Comparison of ENCODE assay signal across 12 cellular contexts in genomic region chr5:68086857-68087256, GRCh38.
A peak's percentile ranks its signal among the peaks of the same experiment; 100 is the strongest.
DNase-seq lines count a peak whose midpoint lies in the region; ATAC-seq and TF ChIP-seq lines count a peak whose summit lies in the region.
"Had no signal": no experiment of that assay in that cellular context is flagged by ENCODE, and none has a peak within 500 bp of the region (broad histone marks: within the 10 kb centered on the region; RNA-seq: fewer than 3 reads in every experiment).

No MANE protein-coding gene starts in this region.

- no peak overlapping the region for H3K4me3 ChIP-seq in AG04449 (ENCODE audit: low read depth, low read length)
- H3K4me3 ChIP-seq in SK-N-SH (ENCODE audit: low read depth in 2 of 2, low read length in 1 of 2): no peak overlapping the region
- no peak overlapping the region for H3K4me3 ChIP-seq in fibroblast of the aortic adventitia (ENCODE audit: low read depth, low read length)
- H3K4me3 ChIP-seq in breast epithelium: no peak overlapping the region

- H3K4me1 ChIP-seq in SK-N-SH (ENCODE audit: control insufficient read depth in 1 of 2, insufficient read depth in 2 of 2, low read depth in 1 of 2, low read length in 1 of 2) (no peaks in the 10 kb centered on the region), breast epithelium (no peaks in the 10 kb centered on the region)

- no peak overlapping the region for H3K9ac ChIP-seq in SK-N-SH

- no peak for TF ChIP-seq POLR2A in breast epithelium (IDR thresholded peaks at IDR 0.05)

- H3F3A ChIP-seq in SK-N-SH (replicated peaks; ENCODE audit: insufficient read depth): no peaks in the 10 kb centered on the region

- 64% methylated on average over 7 of the region's 7 CpGs for WGBS in SK-N-SH (ENCODE audit: low lambda C conversion rate)

- POLR2A ChIA-PET in AG04449 (lab: Yijun Ruan, JAX): no interaction called here
- POLR2A ChIA-PET in SK-N-SH (lab: Yijun Ruan, JAX): no interaction called here

- TF ChIP-seq CTCF in AG04449 (IDR thresholded peaks at IDR 0.05; ENCODE audit: insufficient read depth, low read length, missing control alignments): no peak
- no peak for TF ChIP-seq CTCF in SK-N-SH (IDR thresholded peaks at IDR 0.05)
- no peak for TF ChIP-seq CTCF in fibroblast of the aortic adventitia (IDR thresholded peaks at IDR 0.05; ENCODE audit: insufficient read depth, low read length)
- no peak for TF ChIP-seq CTCF in breast epithelium (IDR thresholded peaks at IDR 0.05)

- H3K4me2 ChIP-seq in SK-N-SH: no peak overlapping the region

- no peak overlapping the region for H2AFZ ChIP-seq in SK-N-SH (ENCODE audit: low read depth)

- no peak for TF ChIP-seq RAD21 in SK-N-SH (IDR thresholded peaks at IDR 0.05; ENCODE audit: low read length)

- H3K27ac ChIP-seq in SK-N-SH (ENCODE audit: low read depth in 2 of 2, low read length in 1 of 2): no peak overlapping the region
- no peak overlapping the region for H3K27ac ChIP-seq in breast epithelium

- CTCF ChIA-PET in AG04449 (lab: Yijun Ruan, JAX): interaction anchor here (1.0 to 1.6 kb wide), 2 partner anchors 10 to 40 kb away, joined by 3 read pairs; no protein-coding TSS in a partner anchor
- CTCF ChIA-PET in SK-N-SH (lab: Yijun Ruan, JAX): no interaction called here

- H3K27me3 ChIP-seq in SK-N-SH (ENCODE audit: insufficient read depth) (no peaks in the 10 kb centered on the region), breast epithelium (no peaks in the 10 kb centered on the region)

- H4K20me1 ChIP-seq in SK-N-SH (ENCODE audit: insufficient read depth): no peaks in the 10 kb centered on the region

- H3K36me3 ChIP-seq in SK-N-SH (replicated peaks in 1 of 2; ENCODE audit: control insufficient read depth in 1 of 2, insufficient read depth in 2 of 2, low read length in 1 of 2): no peaks in the 10 kb centered on the region
- no peaks in the 10 kb centered on the region for H3K36me3 ChIP-seq in breast epithelium

- no peaks in the 10 kb centered on the region for H3K9me3 ChIP-seq in SK-N-SH
- no peaks in the 10 kb centered on the region for H3K9me3 ChIP-seq in breast epithelium

- no peaks in the 10 kb centered on the region for H3K79me2 ChIP-seq in SK-N-SH (ENCODE audit: insufficient read depth)

- no peak for TF ChIP-seq EP300 in SK-N-SH (IDR thresholded peaks at IDR 0.05; ENCODE audit: borderline replicate concordance in 1 of 2, low read depth in 1 of 2, low read length in 1 of 2)

- intact Hi-C loops in breast epithelium (cut with DNase I; ENCODE audit: low total_unique reads): no loop called here

- ATAC-seq in GM18520 (IDR thresholded peaks at IDR 0.05; ENCODE audit: unreplicated experiment) (no peak), HG03571 (IDR thresholded peaks at IDR 0.05; ENCODE audit: unreplicated experiment) (no peak)
- ATAC-seq: activated T-cell treated with anti-CD3 and anti-CD28 coated beads, Interleukin-2, amount 50 U/mL, for 4 hours had no signal

- DNase-seq in AG04449 (ENCODE audit: low read depth, low spot score) (peak; percentile 40), SK-N-SH (no peak), fibroblast of the aortic adventitia (ENCODE audit: low read depth) (peak; percentile 91), nucleus accumbens (lab: John Stamatoyannopoulos, UW) (peak in 37 of 56 donors; percentile 0 to 59 (median 20)), iPS-NIHi11 (ENCODE audit: low spot score) (no peak), breast epithelium (ENCODE audit: low spot score in 2 of 2) (no peak)
- DNase-seq: activated T-cell treated with anti-CD3 and anti-CD28 coated beads, Interleukin-2, amount 50 U/mL, for 4 hours; effector CD4-positive, alpha-beta T cell; Kasumi-1; NCI-H748 treated with DMSO at 0.1 percent for 48 hours had no signal

- no peaks in the 10 kb centered on the region for H3K9me2 ChIP-seq in SK-N-SH

TF ChIP-seq in SK-N-SH, 30 proteins besides CTCF, POLR2A, EP300 and RAD21:
- TF ChIP-seq FOSL2 (IDR thresholded peaks at IDR 0.05; ENCODE audit: borderline replicate concordance, low read depth) (peak; percentile 20; the same call in 1 of the 2 replicates), GATA2 (CRISPR knock-in tag; IDR thresholded peaks at IDR 0.05) (no peak), TEAD4 (IDR thresholded peaks at IDR 0.05; ENCODE audit: borderline replicate concordance, insufficient read depth) (no peak), PBX3 (IDR thresholded peaks at IDR 0.05) (0 out of 2 replicates have a peak, but pooled peaks have one; percentile 24), USF2 (IDR thresholded peaks at IDR 0.05; ENCODE audit: borderline replicate concordance, low read depth, low read length) (no peak), IRF3 (IDR thresholded peaks at IDR 0.05; ENCODE audit: low read depth, low read length) (no peak), TCF12 (IDR thresholded peaks at IDR 0.05) (peak; percentile 60), NFIC (IDR thresholded peaks at IDR 0.05; ENCODE audit: borderline replicate concordance) (peak; percentile 31; the same call in 1 of the 2 replicates), JUND (IDR thresholded peaks at IDR 0.05) (0 out of 2 replicates have a peak, but pooled peaks have one; percentile 28)

Comparison
In these comparisons a context has a peak if more than half of its experiments do, and no peak if none do; other contexts are left out.
1. DNase-seq: peak in AG04449 (single experiment), fibroblast of the aortic adventitia (single experiment) and nucleus accumbens (37 of 56); none in SK-N-SH (single experiment), iPS-NIHi11 (single experiment) and breast epithelium (0 of 2).